In the genomic region with DNA sequence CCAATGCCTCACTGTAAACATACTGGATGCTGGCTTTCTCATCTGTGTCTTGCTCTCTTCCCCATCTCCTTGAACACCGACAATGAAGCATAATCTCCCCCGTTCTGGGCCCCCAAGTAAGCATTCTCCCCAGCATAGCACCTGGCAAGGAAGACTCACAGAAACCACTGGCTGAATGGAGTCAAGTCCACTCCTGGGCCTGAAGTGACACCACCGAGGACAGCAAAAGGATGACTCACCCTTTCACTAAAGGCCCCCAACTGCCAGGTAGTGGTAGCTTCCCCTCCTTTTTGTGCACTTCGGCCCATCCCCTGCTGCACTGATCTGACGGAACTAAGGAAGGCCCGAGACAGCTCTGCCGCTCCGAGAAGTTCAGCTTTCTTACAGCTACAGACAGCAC, we compare ENCODE assay signal across 10 cellular contexts. TPM values are rescaled to one million over a fixed set of nuclear protein-coding genes. Genes with fewer than 3 reads are reported as not detected.
DNase-seq lines count a peak whose midpoint lies in the region; ATAC-seq and TF ChIP-seq lines count a peak whose summit lies in the region.
"Had no signal": no experiment of that assay in that cellular context is flagged by ENCODE, and none has a peak within 500 bp of the region (broad histone marks: within the 10 kb centered on the region; RNA-seq: fewer than 3 reads in every experiment).

No MANE protein-coding gene starts in this region.

- peaks cover 76% of the 10 kb centered on the region for H3K36me3 Mint-ChIP-seq in activated T-cell treated with anti-CD3 and anti-CD28 coated beads, Interleukin-2, amount 50 U/mL, for 24 hours (ENCODE audit: low read depth)

- WGBS in spleen, 5 donors = 77 to 82% (median 78%) methylated on average over 8 of the region's 8 CpGs

- no peaks in the 10 kb centered on the region for H3K9me3 Mint-ChIP-seq in activated T-cell treated with anti-CD3 and anti-CD28 coated beads, Interleukin-2, amount 50 U/mL, for 24 hours
- H3K9me3 Mint-ChIP-seq in stimulated activated naive CD8-positive, alpha-beta T cell treated with anti-CD3 and anti-CD28 coated beads, Interleukin-15, amount 100 ng/mL, for 72 hours = no peaks in the 10 kb centered on the region

- DNase-seq in activated T-cell treated with anti-CD3 and anti-CD28 coated beads, Interleukin-2, amount 50 U/mL, for 24 hours = no peak
- DNase-seq in activated T-cell treated with anti-CD3 and anti-CD28 coated beads, Interleukin-2, amount 50 U/mL, for 1 hour = no peak
- DNase-seq in WERI-Rb-1 (no peak), left ventricle myocardium superior (no peak), spleen (peak; percentile 19), AML-193 (lab: John Stamatoyannopoulos, UW) (no peak)
- no peak for DNase-seq in stimulated activated naive CD8-positive, alpha-beta T cell treated with anti-CD3 and anti-CD28 coated beads, Interleukin-15, amount 100 ng/mL, for 72 hours
- DNase-seq: amygdala had no signal

- no peaks in the 10 kb centered on the region for H3K27me3 ChIP-seq in WERI-Rb-1 (ENCODE audit: insufficient read depth, low read depth, severe bottlenecking)
- H3K27me3 ChIP-seq in spleen (replicated peaks in 1 of 7) = no peaks in the 10 kb centered on the region

- H3K4me3 Mint-ChIP-seq in activated T-cell treated with anti-CD3 and anti-CD28 coated beads, Interleukin-2, amount 50 U/mL, for 24 hours = no peak overlapping the region
- H3K4me3 Mint-ChIP-seq in stimulated activated naive CD8-positive, alpha-beta T cell treated with anti-CD3 and anti-CD28 coated beads, Interleukin-15, amount 100 ng/mL, for 72 hours = no peak overlapping the region

- H3K9me3 ChIP-seq in WERI-Rb-1 (ENCODE audit: severe bottlenecking) (no peaks in the 10 kb centered on the region), spleen (no peaks in the 10 kb centered on the region)

- no peak for TF ChIP-seq CTCF in WERI-Rb-1 (IDR thresholded peaks at IDR 0.05; ENCODE audit: low read depth, low read length)
- TF ChIP-seq CTCF in spleen (IDR thresholded peaks at IDR 0.05 in 8 of 11, conservative IDR thresholded peaks at IDR 0.05 in 3 of 11) = no peak

- peak overlapping the region; percentile 75 for H3K27ac Mint-ChIP-seq in activated T-cell treated with anti-CD3 and anti-CD28 coated beads, Interleukin-2, amount 50 U/mL, for 24 hours
- peak overlapping the region in 1 of 2 donors; percentile 57 for H3K27ac Mint-ChIP-seq in stimulated activated naive CD8-positive, alpha-beta T cell treated with anti-CD3 and anti-CD28 coated beads, Interleukin-15, amount 100 ng/mL, for 72 hours

- peaks cover 62% of the 10 kb centered on the region for H3K4me1 Mint-ChIP-seq in activated T-cell treated with anti-CD3 and anti-CD28 coated beads, Interleukin-2, amount 50 U/mL, for 24 hours (ENCODE audit: low read depth)
- H3K4me1 Mint-ChIP-seq in stimulated activated naive CD8-positive, alpha-beta T cell treated with anti-CD3 and anti-CD28 coated beads, Interleukin-15, amount 100 ng/mL, for 72 hours = peaks cover 59% of the 10 kb centered on the region

- H3K36me3 ChIP-seq in WERI-Rb-1 (peaks cover 25% of the 10 kb centered on the region), spleen (peaks cover 0 to 29% (median 12%) of the 10 kb centered on the region in 6 donors)

- H3K4me1 ChIP-seq in spleen = peaks cover 7 to 82% (median 56%) of the 10 kb centered on the region in 6 donors

- ATAC-seq in left ventricle myocardium superior (peak; percentile 6), HG02970 (IDR thresholded peaks at IDR 0.05; ENCODE audit: low FRiP score, unreplicated experiment) (no peak)
- ATAC-seq in stimulated activated naive CD8-positive, alpha-beta T cell treated with anti-CD3 and anti-CD28 coated beads, Interleukin-15, amount 100 ng/mL, for 72 hours = no peak

- intact Hi-C loops in left ventricle myocardium superior (cut with micrococcal nuclease) = no loop called here
- intact Hi-C loops in spleen (cut with DNase I; ENCODE audit: low total_unique reads) = no loop called here

- H3K4me3 ChIP-seq in WERI-Rb-1 (ENCODE audit: low read depth, low read length) = no peak overlapping the region
- H3K4me3 ChIP-seq in spleen = no peak overlapping the region

- no peak for TF ChIP-seq POLR2A in spleen (IDR thresholded peaks at IDR 0.05)

- no peaks in the 10 kb centered on the region for H3K27me3 Mint-ChIP-seq in activated T-cell treated with anti-CD3 and anti-CD28 coated beads, Interleukin-2, amount 50 U/mL, for 24 hours
- no peaks in the 10 kb centered on the region for H3K27me3 Mint-ChIP-seq in stimulated activated naive CD8-positive, alpha-beta T cell treated with anti-CD3 and anti-CD28 coated beads, Interleukin-15, amount 100 ng/mL, for 72 hours

- H3K27ac ChIP-seq in WERI-Rb-1 (peak overlapping the region; percentile 37; the same call in 1 of the 2 replicates), spleen (no peak overlapping the region)
- H3K27ac ChIP-seq: epithelial cell of prostate had no signal

RNA-seq across cellular contexts. Expression of gene VDAC1, which starts 9.4 kb away (rescaled TPM):
- total RNA-seq in left ventricle myocardium superior = 515 TPM
- total RNA-seq in spleen = 100 to 1,000 TPM in 1 of 7 donors, 10 to 100 TPM in 6; 69.2 to 100 (median 86.4) TPM
- 10 to 100 TPM; 53.3 to 84.0 (median 76.2) TPM for polyA plus RNA-seq in spleen

RNA-seq across cellular contexts. Expression of gene C5orf15, which starts 26.9 kb away (rescaled TPM):
- total RNA-seq in left ventricle myocardium superior (32.9 TPM), spleen (10 to 100 TPM; 25.4 to 49.6 (median 28.6) TPM)
- 10 to 100 TPM; 28.1 to 28.8 (median 28.4) TPM for polyA plus RNA-seq in spleen
